In genomic region chr4:4541040-4541631, GRCh38 we compare ENCODE assay signal across 8 cellular contexts. TPM values are rescaled to one million over a fixed set of nuclear protein-coding genes. Genes with fewer than 3 reads are reported as not detected.
A peak's percentile ranks its signal among the peaks of the same experiment; 100 is the strongest.
DNase-seq lines count a peak whose midpoint lies in the region; ATAC-seq lines count a peak whose summit lies in the region.

No MANE protein-coding gene starts in this region.

- H3K36me3 ChIP-seq in SJCRH30: no peaks in the 10 kb centered on the region

- H3K4me1 Mint-ChIP-seq in central memory CD8-positive, alpha-beta T cell: peaks cover 77% of the 10 kb centered on the region

- H3K27ac ChIP-seq in SJCRH30 (peak overlapping the region; percentile 64), layer of hippocampus (ENCODE audit: low read depth, low read length) (peak overlapping the region; percentile 64)

- H3K9me3 Mint-ChIP-seq in central memory CD8-positive, alpha-beta T cell: no peaks in the 10 kb centered on the region

- peak overlapping the region; percentile 93 for H3K4me3 ChIP-seq in SJCRH30

- DNase-seq in activated T-cell treated with anti-CD3 and anti-CD28 coated beads for 4 hours (peak; percentile 2), SJCRH30 (peak in 1 of 2 experiments; percentile 18)
- no peak for DNase-seq in activated T-cell treated with anti-CD3 and anti-CD28 coated beads, Interleukin-2, amount 50 U/mL, for 1 hour
- DNase-seq in central memory CD8-positive, alpha-beta T cell (ENCODE audit: low spot score in 2 of 2): no peak
- peak; percentile 50 for DNase-seq in stimulated activated CD8-positive, alpha-beta memory T cell treated with anti-CD3 and anti-CD28 coated beads, Interleukin-4, amount 100 ng/mL, for 48 hours

- H3K27me3 ChIP-seq in SJCRH30 (no peaks in the 10 kb centered on the region), layer of hippocampus (ENCODE audit: control insufficient read depth, insufficient read depth, low read length) (no peaks in the 10 kb centered on the region)

- no peaks in the 10 kb centered on the region for H3K9me3 ChIP-seq in SJCRH30 (replicated peaks)

- H3K4me1 ChIP-seq in SJCRH30: peaks cover 8% of the 10 kb centered on the region; the same call in 1 of the 2 replicates

- H3K27ac Mint-ChIP-seq in central memory CD8-positive, alpha-beta T cell (ENCODE audit: low read depth): peak overlapping the region; percentile 97

- peak overlapping the region; percentile 98 for H3K4me3 Mint-ChIP-seq in central memory CD8-positive, alpha-beta T cell

- no peaks in the 10 kb centered on the region for H3K27me3 Mint-ChIP-seq in central memory CD8-positive, alpha-beta T cell

- H3K36me3 Mint-ChIP-seq in central memory CD8-positive, alpha-beta T cell (ENCODE audit: insufficient read depth): peaks cover 9% of the 10 kb centered on the region

- ATAC-seq in HG03175 (IDR thresholded peaks at IDR 0.05; ENCODE audit: unreplicated experiment) (peak; percentile 47), GM21576 (IDR thresholded peaks at IDR 0.05; ENCODE audit: unreplicated experiment) (no peak)
- peak; percentile 37 for ATAC-seq in central memory CD8-positive, alpha-beta T cell (replicated peaks; ENCODE audit: extremely low read depth, poor library complexity, severe bottlenecking)

RNA-seq across cellular contexts. Expression of gene STX18, which starts 0.7 kb away (rescaled TPM):
- total RNA-seq in SJCRH30 (2014; rRNA removed; shearing (Covaris generic)): 27.5 and 29.3 TPM in 2 replicates

Comparison
In these comparisons a context has a peak if more than half of its experiments do, and no peak if none do; other contexts are left out.
1. DNase-seq: peak in activated T-cell treated with anti-CD3 and anti-CD28 coated beads for 4 hours (single experiment) and stimulated activated CD8-positive, alpha-beta memory T cell treated with anti-CD3 and anti-CD28 coated beads, Interleukin-4, amount 100 ng/mL, for 48 hours (single experiment); none in activated T-cell treated with anti-CD3 and anti-CD28 coated beads, Interleukin-2, amount 50 U/mL, for 1 hour (single experiment) and central memory CD8-positive, alpha-beta T cell (0 of 2).